Comparison of ENCODE assay signal across 1 cellular context in genomic region chr16:73032548-73033270, GRCh38.
TF ChIP-seq lines count a peak whose summit lies in the region.

No MANE protein-coding gene starts in this region.

TF ChIP-seq in SK-N-SH treated with all-trans-retinoic acid at 6 μM for 48 hours, 23 proteins besides CTCF, POLR2A, EP300 and RAD21 (continued from another document):
- TF ChIP-seq ZNF70 (CRISPR knock-in tag; IDR thresholded peaks at IDR 0.05) (no peak), ESRRG (CRISPR knock-in tag; IDR thresholded peaks at IDR 0.05) (no peak), GLIS3 (CRISPR knock-in tag; IDR thresholded peaks at IDR 0.05) (no peak), PPARA (CRISPR knock-in tag; IDR thresholded peaks at IDR 0.05; ENCODE audit: borderline replicate concordance) (no peak), ZNF565 (CRISPR knock-in tag; conservative IDR thresholded peaks at IDR 0.05; ENCODE audit: low read depth) (no peak)
TF ChIP-seq in SK-N-SH treated with all-trans-retinoic acid at 6 μM for 48 hours: peak in this region for 0.
